Comparison of ENCODE assay signal across 10 cellular contexts in genomic region chr16:31331141-31331764, GRCh38. TPM values are rescaled to one million over a fixed set of nuclear protein-coding genes. Genes with fewer than 3 reads are reported as not detected.
A peak's percentile ranks its signal among the peaks of the same experiment; 100 is the strongest.
DNase-seq lines count a peak whose midpoint lies in the region; ATAC-seq, FAIRE-seq and TF ChIP-seq lines count a peak whose summit lies in the region.
"Had no signal": no experiment of that assay in that cellular context is flagged by ENCODE, and none has a peak within 500 bp of the region (broad histone marks: within the 10 kb centered on the region; RNA-seq: fewer than 3 reads in every experiment).

No MANE protein-coding gene starts in this region.

- RAD21 ChIA-PET in GM12878 (lab: Charles Lee; ENCODE audit: unreplicated experiment): interaction anchor here (0.9 kb wide), 1 partner anchor 13 kb away, joined by 3 read pairs; no protein-coding TSS in a partner anchor

- H3K9ac ChIP-seq in IMR-90 (ENCODE audit: low read depth, low read length) (no peak overlapping the region), GM12878 (ENCODE audit: control insufficient read depth, insufficient read depth, low read length) (no peak overlapping the region)

- H2AK9ac ChIP-seq in IMR-90 (replicated peaks; ENCODE audit: low read depth, low read length, poor library complexity): no peak overlapping the region

- no peak overlapping the region for H4K5ac ChIP-seq in IMR-90 (ENCODE audit: low read depth, low read length)

- DNase-seq in CD14-positive monocyte (ENCODE audit: low spot score) (no peak), IMR-90 (no peak), GM12878 (ENCODE audit: low read depth, low spot score) (no peak), omental fat pad (ENCODE audit: low spot score) (no peak), left lung (no peak), NCI-H2196 (lab: John Stamatoyannopoulos, UW; ENCODE audit: unreplicated experiment) (no peak)
- peak; percentile 22 to 68 (median 32) for DNase-seq in naive thymus-derived CD8-positive, alpha-beta T cell
- DNase-seq: SW 1271 had no signal

- no peak for TF ChIP-seq RAD21 in IMR-90 (IDR thresholded peaks at IDR 0.05; ENCODE audit: low read length)
- TF ChIP-seq RAD21 in GM12878 (IDR thresholded peaks at IDR 0.05; ENCODE audit: insufficient read depth, low read depth, low read length): no peak

- in situ Hi-C loops in IMR-90 (cut with MboI; ENCODE audit: low sequenced_read_pairs): no loop called here
- in situ Hi-C loops in GM12878 (cut with MboI): no loop called here

- no peak for FAIRE-seq in GM12878 (lab: Jason Lieb, UNC)

- H2BK5ac ChIP-seq in IMR-90 (ENCODE audit: low read depth, low read length, poor library complexity, severe bottlenecking): no peak overlapping the region

- peaks cover 0 to 6% (median 0%) of the 10 kb centered on the region in 3 donors for H3K27me3 Mint-ChIP-seq in CD14-positive monocyte (ENCODE audit: low read depth in 3 of 3)
- H3K27me3 Mint-ChIP-seq in naive thymus-derived CD8-positive, alpha-beta T cell: no peaks in the 10 kb centered on the region

- no peaks in the 10 kb centered on the region for H4K20me1 ChIP-seq in IMR-90 (ENCODE audit: insufficient read depth, low read length)
- H4K20me1 ChIP-seq in GM12878 (ENCODE audit: control insufficient read depth, insufficient read depth): no peaks in the 10 kb centered on the region

- intact Hi-C loops in CD14-positive monocyte (cut with micrococcal nuclease): loop anchor here in 1 of 2 donors (5.0 kb wide), 1 partner anchor 36 kb away; no protein-coding TSS in a partner anchor
- intact Hi-C loops in IMR-90 (cut with micrococcal nuclease): no loop called here
- intact Hi-C loops in GM12878 (cut with micrococcal nuclease; ENCODE audit: unreplicated experiment): loop anchor here (5.0 kb wide), 1 partner anchor 129 kb away; the partner anchor contains the start of gene PYCARD
- intact Hi-C loops in left lung (cut with DNase I): no loop called here

- TF ChIP-seq CTCF in CD14-positive monocyte (IDR thresholded peaks at IDR 0.05) (no peak), IMR-90 (conservative IDR thresholded peaks at IDR 0.05; ENCODE audit: low read depth, low read length) (no peak), GM12878 (IDR thresholded peaks at IDR 0.05 in 2 of 3, conservative IDR thresholded peaks at IDR 0.05 in 1 of 3; ENCODE audit: control insufficient read depth in 2 of 3, extremely low read depth in 1 of 3, insufficient read depth in 1 of 3, low read depth in 3 of 3, low read length in 3 of 3) (no peak), omental fat pad (IDR thresholded peaks at IDR 0.05) (no peak), left lung (IDR thresholded peaks at IDR 0.05) (no peak)

- no peak overlapping the region for H3K18ac ChIP-seq in IMR-90 (ENCODE audit: low read depth, low read length)

- peak overlapping the region in 5 of 7 donors; percentile 14 to 70 (median 46) for H3K27ac Mint-ChIP-seq in CD14-positive monocyte
- peak overlapping the region; percentile 86 to 95 (median 92) for H3K27ac Mint-ChIP-seq in naive thymus-derived CD8-positive, alpha-beta T cell

- H3K4me3 Mint-ChIP-seq in CD14-positive monocyte: peak overlapping the region; percentile 66 to 69
- H3K4me3 Mint-ChIP-seq in naive thymus-derived CD8-positive, alpha-beta T cell: peak overlapping the region; percentile 80 to 94 (median 88)

- H3K4ac ChIP-seq in IMR-90 (ENCODE audit: low read depth, low read length): no peak overlapping the region

- no peak overlapping the region for H3K56ac ChIP-seq in IMR-90 (ENCODE audit: extremely low read depth, insufficient read depth, low read length)

- H3K79me2 ChIP-seq in GM12878 (ENCODE audit: control insufficient read depth, insufficient read depth, low read length): no peaks in the 10 kb centered on the region

- POLR2A ChIA-PET in IMR-90 (lab: Charles Lee; ENCODE audit: unreplicated experiment): no interaction called here
- POLR2A ChIA-PET in GM12878 (lab: Charles Lee): no interaction called here
- POLR2A ChIA-PET in naive thymus-derived CD8-positive, alpha-beta T cell (lab: Charles Lee): interaction anchor here (0.6 to 2.0 kb wide), 8 partner anchors 26 to 897 kb away, joined by 3 to 6 read pairs (median 4); partner anchors contain the start of genes FUS and PYCARD

- H3K4me3 ChIP-seq in IMR-90 (ENCODE audit: insufficient read depth, low read depth, low read length): peak overlapping the region; percentile 26; the same call in 1 of the 2 replicates
- H3K4me3 ChIP-seq in GM12878: peak overlapping the region; percentile 44; the same call in 1 of the 2 replicates
- no peak overlapping the region for H3K4me3 ChIP-seq in left lung

- peaks cover 27% of the 10 kb centered on the region for H3K27me3 ChIP-seq in IMR-90 (ENCODE audit: control insufficient read depth, insufficient read depth, low read length)
- no peaks in the 10 kb centered on the region for H3K27me3 ChIP-seq in GM12878 (replicated peaks in 1 of 2; ENCODE audit: control insufficient read depth in 2 of 2, insufficient read depth in 2 of 2, low read length in 1 of 2)
- peaks cover 14 to 80% of the 10 kb centered on the region in 2 donors for H3K27me3 ChIP-seq in left lung

- H2AFZ ChIP-seq in IMR-90 (replicated peaks; ENCODE audit: low read length, poor library complexity) (peak overlapping the region; percentile 51), GM12878 (ENCODE audit: control insufficient read depth, low read depth, low read length) (no peak overlapping the region; the same call in 1 of the 2 replicates)

- H3K36me3 ChIP-seq in IMR-90 (ENCODE audit: control insufficient read depth, insufficient read depth, low read length): no peaks in the 10 kb centered on the region
- H3K36me3 ChIP-seq in GM12878 (ENCODE audit: control insufficient read depth in 2 of 2, insufficient read depth in 2 of 2, low read length in 1 of 2): no peaks in the 10 kb centered on the region
- H3K36me3 ChIP-seq in left lung: peaks cover 0 to 40% of the 10 kb centered on the region in 2 donors

- H3K36me3 Mint-ChIP-seq in CD14-positive monocyte: peaks cover 55 to 67% of the 10 kb centered on the region in 2 donors
- H3K36me3 Mint-ChIP-seq in naive thymus-derived CD8-positive, alpha-beta T cell: no peaks in the 10 kb centered on the region

- no peak overlapping the region for H2BK20ac ChIP-seq in IMR-90 (ENCODE audit: low read depth, low read length)

- TF ChIP-seq EP300 in GM12878 (IDR thresholded peaks at IDR 0.05; ENCODE audit: borderline replicate concordance in 1 of 2, control insufficient read depth in 1 of 2, low read depth in 2 of 2, low read length in 2 of 2): no peak

- dilution Hi-C loops in IMR-90 (cut with HindIII; ENCODE audit: low sequenced_read_pairs, unreplicated experiment): no loop called here

- ATAC-seq in IMR-90 (ENCODE audit: low read depth) (peak; percentile 21; the same call in 1 of the 2 replicates), GM12878 (no peak), omental fat pad (ENCODE audit: low FRiP score) (no peak), left lung (no peak), GM18867 (IDR thresholded peaks at IDR 0.05; ENCODE audit: unreplicated experiment) (no peak)
- ATAC-seq in naive thymus-derived CD8-positive, alpha-beta T cell: peak; percentile 75 to 82
- ATAC-seq: HCT116 had no signal

- H3K14ac ChIP-seq in IMR-90 (replicated peaks; ENCODE audit: low read depth, low read length): no peak overlapping the region

- no peak overlapping the region for H4K91ac ChIP-seq in IMR-90 (ENCODE audit: insufficient read depth, low read depth, low read length)

- H3K9me1 ChIP-seq in IMR-90 (ENCODE audit: insufficient read depth, low read length): no peaks in the 10 kb centered on the region

- H3K9me3 ChIP-seq in IMR-90 (ENCODE audit: control insufficient read depth, insufficient read depth, low read length): no peaks in the 10 kb centered on the region; the same call in 1 of the 2 replicates
- no peaks in the 10 kb centered on the region for H3K9me3 ChIP-seq in GM12878 (replicated peaks; ENCODE audit: control insufficient read depth, insufficient read depth, low read length)
- no peaks in the 10 kb centered on the region for H3K9me3 ChIP-seq in left lung

- H4K8ac ChIP-seq in IMR-90 (ENCODE audit: low read depth in 2 of 2, low read length in 2 of 2): no peak overlapping the region

- H3K4me1 Mint-ChIP-seq in CD14-positive monocyte: peaks cover 31% of the 10 kb centered on the region
- H3K4me1 Mint-ChIP-seq in naive thymus-derived CD8-positive, alpha-beta T cell: peaks cover 24 to 48% (median 36%) of the 10 kb centered on the region in 4 donors

- no peak overlapping the region for H2AK5ac ChIP-seq in IMR-90 (ENCODE audit: low read depth, low read length)

- WGBS in IMR-90 (ENCODE audit: extremely low coverage in 2 of 2, insufficient read length in 1 of 2), 2 experiments: 16% methylated on average over 11 of the region's 46 CpGs; no CpG with 5 or more reads in 1 of the 2 experiments
- 4% methylated on average over 20 of the region's 46 CpGs for WGBS in GM12878 (ENCODE audit: insufficient coverage, insufficient replicate concordance, low lambda C conversion rate, missing lambda C conversion rate)

- no peak overlapping the region for H3K23ac ChIP-seq in IMR-90 (ENCODE audit: low read depth, low read length)

- no TSS peak for BruUV-seq in IMR-90 (replicated peaks; lab: Mats Ljungman, UMichigan)
- no TSS peak for BruUV-seq in GM12878 (replicated peaks; lab: Mats Ljungman, UMichigan)

- no peak overlapping the region for H2BK120ac ChIP-seq in IMR-90 (ENCODE audit: low read depth, low read length)

- no peaks in the 10 kb centered on the region for H3K79me1 ChIP-seq in IMR-90 (ENCODE audit: low read depth in 1 of 2, low read length in 2 of 2)

- peaks cover 0 to 3% (median 0%) of the 10 kb centered on the region in 7 donors for H3K9me3 Mint-ChIP-seq in CD14-positive monocyte
- no peaks in the 10 kb centered on the region for H3K9me3 Mint-ChIP-seq in naive thymus-derived CD8-positive, alpha-beta T cell

- no peaks in the 10 kb centered on the region for H3K4me1 ChIP-seq in IMR-90 (ENCODE audit: control insufficient read depth, insufficient read depth, low read length)
- peaks cover 3% of the 10 kb centered on the region; the same call in 1 of the 2 replicates for H3K4me1 ChIP-seq in GM12878 (ENCODE audit: control insufficient read depth, insufficient read depth, low read length)
- H3K4me1 ChIP-seq in left lung: no peaks in the 10 kb centered on the region

- no peak overlapping the region for H2BK15ac ChIP-seq in IMR-90 (ENCODE audit: low read depth, low read length)

- TF ChIP-seq POLR2A in IMR-90 (IDR thresholded peaks at IDR 0.05; ENCODE audit: low read depth, low read length) (no peak), GM12878 (IDR thresholded peaks at IDR 0.05; ENCODE audit: low read depth, low read length) (no peak)

- CTCF ChIA-PET in IMR-90 (lab: Yijun Ruan, JAX): no interaction called here
- CTCF ChIA-PET in GM12878 (lab: Yijun Ruan, JAX): interaction anchor here (2.7 kb wide), 1 partner anchor 377 kb away, joined by 9 read pairs; no protein-coding TSS in a partner anchor

- no peak overlapping the region; the same call in 1 of the 2 replicates for H3K4me2 ChIP-seq in IMR-90 (ENCODE audit: low read depth, low read length)
- peak overlapping the region; percentile 75 for H3K4me2 ChIP-seq in GM12878 (ENCODE audit: control insufficient read depth, insufficient read depth)

- no peak overlapping the region for H3K27ac ChIP-seq in IMR-90 (ENCODE audit: insufficient read depth, low read length)
- no peak overlapping the region for H3K27ac ChIP-seq in GM12878 (ENCODE audit: control insufficient read depth, insufficient read depth)
- H3K27ac ChIP-seq in left lung: no peak overlapping the region

- SMC1A ChIA-PET in GM12878 (lab: Charles Lee; ENCODE audit: uncharacterized antibody, unreplicated experiment): no interaction called here

RNA-seq across cellular contexts. Expression of gene ITGAX, which starts 23.7 kb away (rescaled TPM):
- polyA plus RNA-seq in CD14-positive monocyte (10 to 100 TPM; 40.7 to 71.3 TPM), IMR-90 (2012; rRNA removed) (0.09 TPM in 2 replicates), GM12878 (2011; rRNA removed) (11.9 and 19.8 TPM in 2 replicates), GM12878 (2014; fragmentation: Illumina TruSeq; extraction: Trizol) (15.3 and 21.0 TPM in 2 replicates), GM12878 (2014; fragmentation: Nextera tagmentation; extraction: Ambion mirVana) (1 to 10 TPM; 1.6 to 3.2 TPM), GM12878 (2014; rRNA removed) (37.4 and 42.9 TPM in 2 replicates), GM12878 (2016; fragmentation: Nextera tagmentation; extraction: Ambion mirVana) (1 to 10 TPM; 2.0 to 2.7 TPM)
- total RNA-seq in IMR-90 (2012; rRNA removed) (0.18 TPM in 1 of 2 replicates, not detected in the other), GM12878 (2014; rRNA removed) (22.6 and 23.9 TPM in 2 replicates), GM12878 (2014; rRNA removed; fragmentation: Illumina TruSeq; extraction: Trizol) (15.8 and 16.0 TPM in 2 replicates), GM12878 (2021) (30.0 and 37.9 TPM in 2 replicates), omental fat pad (100 to 1,000 TPM in 1 of 4 donors, 10 to 100 TPM in 3; 11.7 to 161 (median 27.0) TPM), left lung (100 to 1,000 TPM in 1 of 2 donors, 10 to 100 TPM in 1; 71.5 to 134 TPM)
- 0.12 and 0.17 TPM in 2 replicates for polyA plus RNA-seq in IMR-90 (2012; cell fraction: cytosol; rRNA removed)
- polyA plus RNA-seq in IMR-90 (2012; cell fraction: nucleus; rRNA removed; ENCODE audit: low replicate concordance): 0.37 and 0.73 TPM in 2 replicates
- total RNA-seq in GM12878 (2013; cell fraction: nucleolus; rRNA removed): 288 and 299 TPM in 2 replicates
- 9.6 TPM for polyA plus RNA-seq in GM12878 (2011; ENCODE audit: low read depth)
- 16.5 and 19.7 TPM in 2 replicates for polyA plus RNA-seq in GM12878 (2011; cell fraction: cytosol; rRNA removed)
- 121 and 147 TPM in 2 replicates for polyA plus RNA-seq in GM12878 (2011; cell fraction: nucleus; rRNA removed)
- 11.0 and 15.6 TPM in 2 replicates for polyA plus RNA-seq in GM12878 (2012)
- polyA minus RNA-seq in GM12878 (2011; rRNA and poly(A)+ RNA removed): 33.4 and 47.6 TPM in 2 replicates
- 11.9 and 15.5 TPM in 2 replicates for polyA minus RNA-seq in GM12878 (2011; cell fraction: cytosol; rRNA and poly(A)+ RNA removed)
- 62.6 and 81.1 TPM in 2 replicates for polyA minus RNA-seq in GM12878 (2011; cell fraction: nucleus; rRNA and poly(A)+ RNA removed)
- under 1 TPM; 0.80 to 0.88 TPM for total RNA-seq in naive thymus-derived CD8-positive, alpha-beta T cell
- polyA plus RNA-seq in naive thymus-derived CD8-positive, alpha-beta T cell: 1 to 10 TPM in 1 of 3 donors, under 1 TPM in 2; 0.03 to 1.1 (median 0.06) TPM

Comparison
In these comparisons a context has a peak if more than half of its experiments do, and no peak if none do; other contexts are left out.
1. DNase-seq: peak in naive thymus-derived CD8-positive, alpha-beta T cell (10 of 10); none in CD14-positive monocyte (single experiment), IMR-90 (single experiment), GM12878 (single experiment), omental fat pad (single experiment), left lung (0 of 2) and NCI-H2196 (single experiment).
2. ATAC-seq: peak in IMR-90 (single experiment) and naive thymus-derived CD8-positive, alpha-beta T cell (2 of 2); none in GM12878 (single experiment), omental fat pad (single experiment), left lung (single experiment) and GM18867 (single experiment).
3. H3K4me3 ChIP-seq: peak in IMR-90 (single experiment) and GM12878 (single experiment); none in left lung (0 of 2).
4. RNA of gene ITGAX, which starts 23.7 kb away (total RNA-seq): 71.5 to 134 TPM in left lung, 11.7 to 161 TPM in omental fat pad and 15.8 to 299 TPM in GM12878; 0.80 to 0.88 TPM in naive thymus-derived CD8-positive, alpha-beta T cell and 0.18 TPM in IMR-90; every median in the first group is over 4 times any median in the second.